Comparison of ENCODE assay signal across 8 cellular contexts in genomic region chr15:49169880-49170597, GRCh38. TPM values are rescaled to one million over a fixed set of nuclear protein-coding genes. Genes with fewer than 3 reads are reported as not detected.
DNase-seq lines count a peak whose midpoint lies in the region; ATAC-seq, FAIRE-seq and TF ChIP-seq lines count a peak whose summit lies in the region.

Gene GALK2 (plus strand): TSS chr15:49170247. CDS start chr15:49170323, 76 bp downstream.

- H3K27ac ChIP-seq in VCaP (peak within 1 kb of the TSS; percentile 93), breast epithelium (peak within 1 kb of the TSS; percentile 90 to 93), small intestine (ENCODE audit: low read depth in 1 of 2, low read length in 1 of 2) (peak within 1 kb of the TSS; percentile 87 to 94)

- H3K4me3 ChIP-seq in breast epithelium (peak within 1 kb of the TSS; percentile 60 to 75 (median 73)), small intestine (ENCODE audit: low read depth in 1 of 2, low read length in 2 of 2) (peak within 1 kb of the TSS; percentile 65 to 75)

- peak; percentile 93 for ATAC-seq in GM18858 (IDR thresholded peaks at IDR 0.05; ENCODE audit: unreplicated experiment)
- peak; percentile 93 for ATAC-seq in HG03095 (IDR thresholded peaks at IDR 0.05; ENCODE audit: unreplicated experiment)

- H3K9me3 ChIP-seq in breast epithelium (no peaks in the 10 kb centered on the region), small intestine (ENCODE audit: control insufficient read depth, low read depth) (no peaks in the 10 kb centered on the region)

- H3K4me1 ChIP-seq in breast epithelium = no peaks in the 10 kb centered on the region
- peaks cover 0 to 14% of the 10 kb centered on the region in 2 donors for H3K4me1 ChIP-seq in small intestine (ENCODE audit: control insufficient read depth in 2 of 2, insufficient read depth in 1 of 2, low read depth in 1 of 2, low read length in 1 of 2)

- TF ChIP-seq CTCF in VCaP (conservative IDR thresholded peaks at IDR 0.05) (no peak), breast epithelium (IDR thresholded peaks at IDR 0.05) (no peak)

- no peaks in the 10 kb centered on the region for H3K27me3 ChIP-seq in breast epithelium
- no peaks in the 10 kb centered on the region for H3K27me3 ChIP-seq in small intestine (ENCODE audit: control insufficient read depth in 2 of 2, insufficient read depth in 2 of 2, low read length in 2 of 2)

- WGBS in small intestine, 3 donors = 1 to 3% (median 2%) methylated on average over 30 of the region's 30 CpGs

- intact Hi-C loops in breast epithelium (cut with DNase I; ENCODE audit: low total_unique reads) = no loop called here

- DNase-seq in A172 (ENCODE audit: low spot score) (peak; percentile 81), NCI-H2171 (lab: John Stamatoyannopoulos, UW) (peak; percentile 90), breast epithelium (ENCODE audit: low spot score in 2 of 2) (peak; percentile 80), iPS-NIHi11 (ENCODE audit: low spot score) (peak; percentile 90), small intestine (peak; percentile 97)

- no peak for FAIRE-seq in small intestine (lab: Jason Lieb, UNC)

- TF ChIP-seq POLR2A in breast epithelium (IDR thresholded peaks at IDR 0.05) = no peak

- H3K36me3 ChIP-seq in breast epithelium = no peaks in the 10 kb centered on the region
- H3K36me3 ChIP-seq in small intestine (ENCODE audit: control insufficient read depth in 2 of 2, insufficient read depth in 2 of 2, low read length in 2 of 2) = no peaks in the 10 kb centered on the region

RNA-seq across cellular contexts. Expression of gene GALK2, which starts in this region (rescaled TPM):
- total RNA-seq in A172 (2014; rRNA removed; shearing (Covaris generic)) = 25.7 and 34.5 TPM in 2 replicates
- total RNA-seq in breast epithelium = 10 to 100 TPM; 26.2 to 69.5 (median 64.1) TPM
- polyA plus RNA-seq in small intestine = 10 to 100 TPM; 26.2 to 55.5 (median 38.4) TPM

Comparison
In these comparisons a context has a peak if more than half of its experiments do, and no peak if none do; other contexts are left out.
1. Peak in every context shown above with its lines: DNase-seq, ATAC-seq, H3K4me3 ChIP-seq and H3K27ac ChIP-seq.